In the genomic region with DNA sequence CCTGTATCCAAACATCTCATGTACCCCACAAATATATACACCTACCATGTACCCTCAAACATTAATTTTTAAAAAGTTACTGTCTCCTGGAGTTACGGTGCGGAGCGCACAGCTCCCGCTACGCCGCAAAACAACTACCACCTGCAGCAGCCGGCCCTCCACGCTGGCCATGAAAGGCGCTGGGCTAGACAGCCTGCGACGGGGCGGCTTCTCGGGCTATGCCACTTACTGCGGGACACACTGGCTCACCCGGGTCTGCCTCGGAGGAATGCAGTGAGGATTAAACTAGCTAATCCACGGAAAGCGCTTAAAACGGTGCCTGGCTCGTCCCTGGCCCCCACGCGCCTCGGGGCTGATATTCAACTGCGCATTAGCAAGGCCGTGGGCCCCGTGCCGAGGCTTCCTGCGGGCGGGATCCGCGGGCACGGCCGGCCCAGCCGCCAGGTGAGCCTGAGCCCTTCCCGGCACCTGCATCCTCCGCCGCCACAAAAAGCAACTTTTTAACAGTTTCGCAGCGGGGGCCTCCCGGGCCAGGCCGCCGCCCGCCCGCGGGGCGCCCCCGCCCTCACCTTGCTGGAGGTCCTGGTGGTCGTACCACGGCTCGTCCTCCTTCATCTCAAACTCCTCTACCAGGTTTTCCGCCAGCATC, we compare ENCODE assay signal across 1 cellular context.
TF ChIP-seq lines count a peak whose summit lies in the region.

No MANE protein-coding gene starts in this region.

TF ChIP-seq in GM12878, 131 proteins besides CTCF, POLR2A, EP300 and RAD21 (continued from another document):
- TF ChIP-seq BCL11A (IDR thresholded peaks at IDR 0.05; ENCODE audit: low read depth, low read length) (no peak), ZZZ3 (IDR thresholded peaks at IDR 0.05; ENCODE audit: control insufficient read depth, insufficient read length, low read depth) (no peak), ZNF217 (IDR thresholded peaks at IDR 0.05) (0 out of 2 replicates have a peak, but pooled peaks have one; percentile 56), GATAD2B (conservative IDR thresholded peaks at IDR 0.05; ENCODE audit: low read depth) (peak; percentile 59; the same call in 1 of the 2 replicates), SIX5 (IDR thresholded peaks at IDR 0.05; ENCODE audit: low read depth, low read length, severe bottlenecking) (no peak), SPI1 (IDR thresholded peaks at IDR 0.05; ENCODE audit: borderline replicate concordance, insufficient read depth, low read depth, low read length) (no peak), PML (IDR thresholded peaks at IDR 0.05; ENCODE audit: low read length) (no peak)
- TF ChIP-seq, protein P1, sequence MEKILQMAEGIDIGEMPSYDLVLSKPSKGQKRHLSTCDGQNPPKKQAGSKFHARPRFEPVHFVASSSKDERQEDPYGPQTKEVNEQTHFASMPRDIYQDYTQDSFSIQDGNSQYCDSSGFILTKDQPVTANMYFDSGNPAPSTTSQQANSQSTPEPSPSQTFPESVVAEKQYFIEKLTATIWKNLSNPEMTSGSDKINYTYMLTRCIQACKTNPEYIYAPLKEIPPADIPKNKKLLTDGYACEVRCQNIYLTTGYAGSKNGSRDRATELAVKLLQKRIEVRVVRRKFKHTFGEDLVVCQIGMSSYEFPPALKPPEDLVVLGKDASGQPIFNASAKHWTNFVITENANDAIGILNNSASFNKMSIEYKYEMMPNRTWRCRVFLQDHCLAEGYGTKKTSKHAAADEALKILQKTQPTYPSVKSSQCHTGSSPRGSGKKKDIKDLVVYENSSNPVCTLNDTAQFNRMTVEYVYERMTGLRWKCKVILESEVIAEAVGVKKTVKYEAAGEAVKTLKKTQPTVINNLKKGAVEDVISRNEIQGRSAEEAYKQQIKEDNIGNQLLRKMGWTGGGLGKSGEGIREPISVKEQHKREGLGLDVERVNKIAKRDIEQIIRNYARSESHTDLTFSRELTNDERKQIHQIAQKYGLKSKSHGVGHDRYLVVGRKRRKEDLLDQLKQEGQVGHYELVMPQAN (conservative IDR thresholded peaks at IDR 0.05), result no peak; the same call in 1 of the 2 replicates
